In the genomic region with DNA sequence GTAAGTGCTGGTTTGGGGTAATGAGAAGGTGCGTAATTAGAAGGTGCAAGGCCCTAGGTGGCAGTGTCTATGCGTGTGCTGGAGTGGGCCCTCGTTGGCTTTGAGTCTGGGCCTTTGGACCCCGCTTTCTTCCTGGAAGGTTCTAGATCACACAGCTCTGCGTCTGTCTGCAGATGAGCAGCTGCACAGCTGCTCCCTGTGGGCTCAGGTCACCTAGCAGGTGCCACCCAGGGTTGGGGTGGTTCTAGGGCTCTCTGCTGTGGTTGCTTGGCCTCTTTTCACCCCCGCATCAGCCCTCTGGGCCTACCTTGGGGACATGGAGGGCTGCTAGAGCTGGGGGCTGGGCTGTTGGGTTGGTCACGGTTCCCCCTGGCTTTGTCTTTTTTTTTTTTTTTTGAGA, we compare ENCODE assay signal across 11 cellular contexts. TPM values are rescaled to one million over a fixed set of nuclear protein-coding genes. Genes with fewer than 3 reads are reported as not detected.
DNase-seq lines count a peak whose midpoint lies in the region; ATAC-seq and TF ChIP-seq lines count a peak whose summit lies in the region.
"Had no signal": no experiment of that assay in that cellular context is flagged by ENCODE, and none has a peak within 500 bp of the region (broad histone marks: within the 10 kb centered on the region; RNA-seq: fewer than 3 reads in every experiment).

No MANE protein-coding gene starts in this region.

- no peak for TF ChIP-seq POLR2A in gastroesophageal sphincter (IDR thresholded peaks at IDR 0.05)

- DNase-seq in activated naive CD4-positive, alpha-beta T cell treated with anti-CD3 and anti-CD28 coated beads, Interleukin-2, amount 50 U/mL, for 72 hours (ENCODE audit: low spot score in 2 of 2) = no peak
- DNase-seq in activated naive CD4-positive, alpha-beta T cell treated with Interleukin-2 at 50 U/mL for 16 hours = no peak
- DNase-seq in WERI-Rb-1 (no peak), NCI-H2171 treated with DMSO at 0.1 percent for 48 hours (lab: John Stamatoyannopoulos, UW) (no peak), type B pancreatic cell (ENCODE audit: extremely low spot score, unreplicated experiment) (no peak)
- DNase-seq: H7, midbrain, PC-9 had no signal

- ATAC-seq in activated naive CD4-positive, alpha-beta T cell treated with anti-CD3 and anti-CD28 coated beads, Interleukin-2, amount 50 U/mL, for 72 hours = no peak
- no peak for ATAC-seq in gastroesophageal sphincter

- H3K4me3 ChIP-seq in WERI-Rb-1 (ENCODE audit: low read depth, low read length) = no peak overlapping the region
- peak overlapping the region; percentile 29 for H3K4me3 ChIP-seq in mononuclear cell (ENCODE audit: low read length)
- no peak overlapping the region for H3K4me3 ChIP-seq in thymus (ENCODE audit: low read length)
- H3K4me3 ChIP-seq in gastroesophageal sphincter = no peak overlapping the region
- H3K4me3 ChIP-seq: PC-9 had no signal

- H3K9me3 Mint-ChIP-seq in activated naive CD4-positive, alpha-beta T cell treated with anti-CD3 and anti-CD28 coated beads, Interleukin-2, amount 50 U/mL, for 72 hours = no peaks in the 10 kb centered on the region
- no peaks in the 10 kb centered on the region for H3K9me3 Mint-ChIP-seq in type B pancreatic cell

- H3K9me3 ChIP-seq in WERI-Rb-1 (ENCODE audit: severe bottlenecking) = no peaks in the 10 kb centered on the region
- no peaks in the 10 kb centered on the region for H3K9me3 ChIP-seq in mononuclear cell (ENCODE audit: low read depth, low read length)
- no peaks in the 10 kb centered on the region for H3K9me3 ChIP-seq in thymus (ENCODE audit: control insufficient read depth)
- H3K9me3 ChIP-seq in gastroesophageal sphincter = no peaks in the 10 kb centered on the region

- H3K27ac ChIP-seq in WERI-Rb-1 = peak overlapping the region; percentile 28; the same call in 1 of the 2 replicates
- peak overlapping the region; percentile 77 for H3K27ac ChIP-seq in thymus (ENCODE audit: low read depth)
- peak overlapping the region in 2 of 4 donors; percentile 4 to 46 for H3K27ac ChIP-seq in gastroesophageal sphincter
- H3K27ac ChIP-seq: PC-9 had no signal

- H3K4me3 Mint-ChIP-seq in type B pancreatic cell = no peak overlapping the region

- H3K36me3 Mint-ChIP-seq in activated naive CD4-positive, alpha-beta T cell treated with anti-CD3 and anti-CD28 coated beads, Interleukin-2, amount 50 U/mL, for 72 hours = no peaks in the 10 kb centered on the region
- no peaks in the 10 kb centered on the region for H3K36me3 Mint-ChIP-seq in type B pancreatic cell

- H3K36me3 ChIP-seq in WERI-Rb-1 (peaks cover 33% of the 10 kb centered on the region), thymus (ENCODE audit: control insufficient read depth, insufficient read depth) (peaks cover 7% of the 10 kb centered on the region), gastroesophageal sphincter (no peaks in the 10 kb centered on the region)

- TF ChIP-seq CTCF in WERI-Rb-1 (IDR thresholded peaks at IDR 0.05; ENCODE audit: low read depth, low read length) (no peak), gastroesophageal sphincter (IDR thresholded peaks at IDR 0.05) (no peak), type B pancreatic cell (conservative IDR thresholded peaks at IDR 0.05) (no peak)

- 56% methylated on average over 7 of the region's 7 CpGs for WGBS in thymus
- 98% methylated on average over 7 of the region's 7 CpGs; no CpG with 5 or more reads in 1 of the 2 donors for WGBS in gastroesophageal sphincter (ENCODE audit: low coverage in 1 of 2), 2 donors

- H3K27ac Mint-ChIP-seq in activated naive CD4-positive, alpha-beta T cell treated with anti-CD3 and anti-CD28 coated beads, Interleukin-2, amount 50 U/mL, for 72 hours = peak overlapping the region; percentile 54 to 72
- H3K27ac Mint-ChIP-seq in type B pancreatic cell = no peak overlapping the region

- H3K4me1 ChIP-seq in mononuclear cell (ENCODE audit: insufficient read depth, low read length) = peaks cover 91% of the 10 kb centered on the region
- peaks cover 44% of the 10 kb centered on the region for H3K4me1 ChIP-seq in thymus (ENCODE audit: control insufficient read depth, insufficient read depth, low read length)
- peaks cover 0 to 53% (median 10%) of the 10 kb centered on the region in 3 donors for H3K4me1 ChIP-seq in gastroesophageal sphincter

- H3K27me3 ChIP-seq in WERI-Rb-1 (ENCODE audit: insufficient read depth, low read depth, severe bottlenecking) = no peaks in the 10 kb centered on the region
- H3K27me3 ChIP-seq in mononuclear cell (ENCODE audit: insufficient read depth, low read length) = no peaks in the 10 kb centered on the region
- no peaks in the 10 kb centered on the region for H3K27me3 ChIP-seq in thymus (ENCODE audit: control insufficient read depth, insufficient read depth)
- no peaks in the 10 kb centered on the region for H3K27me3 ChIP-seq in gastroesophageal sphincter

- no peaks in the 10 kb centered on the region for H3K27me3 Mint-ChIP-seq in type B pancreatic cell

- no peak for TF ChIP-seq EP300 in gastroesophageal sphincter (IDR thresholded peaks at IDR 0.05)

- peaks cover 37% of the 10 kb centered on the region for H3K4me1 Mint-ChIP-seq in type B pancreatic cell (ENCODE audit: unreplicated experiment)

RNA-seq across cellular contexts. Expression of gene RELT, which starts 10.4 kb away (rescaled TPM):
- 10 to 100 TPM; 23.2 to 28.2 TPM for total RNA-seq in activated naive CD4-positive, alpha-beta T cell treated with anti-CD3 and anti-CD28 coated beads, Interleukin-2, amount 50 U/mL, for 72 hours
- 64.0 TPM for total RNA-seq in mononuclear cell
- 9.9 TPM for polyA plus RNA-seq in thymus
- 1 to 10 TPM; 2.3 to 5.7 (median 3.5) TPM for total RNA-seq in gastroesophageal sphincter
- total RNA-seq in type B pancreatic cell (ENCODE audit: low replicate concordance) = 2.9 and 8.5 TPM in 2 replicates
